ENCODE assay signal across 9 cellular contexts in the genomic region with DNA sequence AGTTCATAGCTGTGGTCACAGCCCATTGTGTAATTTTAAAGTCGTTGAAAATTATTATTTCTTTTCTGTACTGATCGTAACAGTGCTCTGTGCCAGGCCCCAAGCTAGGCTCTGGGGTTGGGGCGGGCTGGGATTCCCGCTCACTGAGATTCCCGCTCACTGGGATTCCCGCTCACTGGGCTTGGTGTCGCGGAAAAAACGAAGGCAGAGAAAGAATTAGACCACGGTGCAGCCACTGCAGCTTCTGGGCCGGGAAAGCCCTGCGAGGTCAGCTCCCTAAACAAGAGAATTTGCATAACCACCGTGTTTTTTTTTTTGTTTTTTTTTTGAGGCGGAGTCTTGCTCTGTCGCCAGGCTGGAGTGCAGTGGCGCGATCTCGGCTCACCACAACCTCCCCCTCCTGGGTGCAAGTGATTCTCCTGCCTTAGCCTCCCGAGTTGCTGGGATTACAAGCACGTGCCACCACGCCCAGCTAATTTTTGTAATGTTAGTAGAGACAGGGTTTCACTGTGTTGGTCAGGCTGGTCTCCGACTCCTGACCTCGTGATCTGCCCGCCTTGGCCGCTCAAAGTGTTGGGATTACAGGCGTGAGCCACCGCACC. TPM values are rescaled to one million over a fixed set of nuclear protein-coding genes. Genes with fewer than 3 reads are reported as not detected.
A peak's percentile ranks its signal among the peaks of the same experiment; 100 is the strongest.
DNase-seq lines count a peak whose midpoint lies in the region; ATAC-seq, FAIRE-seq and TF ChIP-seq lines count a peak whose summit lies in the region.
"Had no signal": no experiment of that assay in that cellular context is flagged by ENCODE, and none has a peak within 500 bp of the region (broad histone marks: within the 10 kb centered on the region; RNA-seq: fewer than 3 reads in every experiment).

No MANE protein-coding gene starts in this region.

- peak overlapping the region; percentile 24 for H3K4me3 ChIP-seq in lower lobe of right lung

- H3K4me1 ChIP-seq in lower lobe of right lung: peaks cover 56% of the 10 kb centered on the region

- peaks cover 4% of the 10 kb centered on the region for H3K36me3 ChIP-seq in lower lobe of right lung

- no peak for FAIRE-seq in HTR-8/SVneo (lab: Jason Lieb, UNC)

- peak overlapping the region; percentile 60 for H3K27ac ChIP-seq in lower lobe of right lung

- peak; percentile 51 for ATAC-seq in GM21528 (IDR thresholded peaks at IDR 0.05; ENCODE audit: low FRiP score, unreplicated experiment)
- ATAC-seq in lower lobe of right lung: peak; percentile 8 to 46

- TF ChIP-seq CTCF in lower lobe of right lung (IDR thresholded peaks at IDR 0.05): no peak

- intact Hi-C loops in lower lobe of right lung (cut with DNase I): no loop called here

- H3K27me3 ChIP-seq in lower lobe of right lung (ENCODE audit: low read depth): no peaks in the 10 kb centered on the region

- no peaks in the 10 kb centered on the region for H3K9me3 ChIP-seq in lower lobe of right lung

- DNase-seq in GM03348 (ENCODE audit: low spot score) (peak; percentile 76), NCI-H526 (lab: John Stamatoyannopoulos, UW) (peak; percentile 64 to 84), lower lobe of right lung (peak; percentile 60), middle frontal gyrus (ENCODE audit: extremely low spot score, low spot score) (no peak), anterior cingulate cortex (lab: John Stamatoyannopoulos, UW) (no peak), HTR-8/SVneo (ENCODE audit: insufficient read length, low spot score) (no peak), NCI-H345 (lab: John Stamatoyannopoulos, UW) (no peak)
- DNase-seq: caudate nucleus had no signal

RNA-seq across cellular contexts. Expression of gene FOXK1, which starts 31.2 kb away (rescaled TPM):
- total RNA-seq in lower lobe of right lung: 28.8 TPM

Comparison
In these comparisons a context has a peak if more than half of its experiments do, and no peak if none do; other contexts are left out.
1. DNase-seq: peak in GM03348 (single experiment), NCI-H526 (2 of 2) and lower lobe of right lung (single experiment); none in middle frontal gyrus (single experiment), anterior cingulate cortex (0 of 58), HTR-8/SVneo (single experiment) and NCI-H345 (single experiment).